ENCODE assay signal across 1 cellular context in genomic region chr17:38617967-38618760, GRCh38.
TF ChIP-seq lines count a peak whose summit lies in the region.

No MANE protein-coding gene starts in this region.

TF ChIP-seq in HepG2, 621 proteins besides CTCF, POLR2A, EP300 and RAD21 (continued from another document and continues in another):
- TF ChIP-seq, protein P1, sequence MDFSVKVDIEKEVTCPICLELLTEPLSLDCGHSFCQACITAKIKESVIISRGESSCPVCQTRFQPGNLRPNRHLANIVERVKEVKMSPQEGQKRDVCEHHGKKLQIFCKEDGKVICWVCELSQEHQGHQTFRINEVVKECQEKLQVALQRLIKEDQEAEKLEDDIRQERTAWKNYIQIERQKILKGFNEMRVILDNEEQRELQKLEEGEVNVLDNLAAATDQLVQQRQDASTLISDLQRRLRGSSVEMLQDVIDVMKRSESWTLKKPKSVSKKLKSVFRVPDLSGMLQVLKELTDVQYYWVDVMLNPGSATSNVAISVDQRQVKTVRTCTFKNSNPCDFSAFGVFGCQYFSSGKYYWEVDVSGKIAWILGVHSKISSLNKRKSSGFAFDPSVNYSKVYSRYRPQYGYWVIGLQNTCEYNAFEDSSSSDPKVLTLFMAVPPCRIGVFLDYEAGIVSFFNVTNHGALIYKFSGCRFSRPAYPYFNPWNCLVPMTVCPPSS (IDR thresholded peaks at IDR 0.05), result no peak
- TF ChIP-seq, protein P2, sequence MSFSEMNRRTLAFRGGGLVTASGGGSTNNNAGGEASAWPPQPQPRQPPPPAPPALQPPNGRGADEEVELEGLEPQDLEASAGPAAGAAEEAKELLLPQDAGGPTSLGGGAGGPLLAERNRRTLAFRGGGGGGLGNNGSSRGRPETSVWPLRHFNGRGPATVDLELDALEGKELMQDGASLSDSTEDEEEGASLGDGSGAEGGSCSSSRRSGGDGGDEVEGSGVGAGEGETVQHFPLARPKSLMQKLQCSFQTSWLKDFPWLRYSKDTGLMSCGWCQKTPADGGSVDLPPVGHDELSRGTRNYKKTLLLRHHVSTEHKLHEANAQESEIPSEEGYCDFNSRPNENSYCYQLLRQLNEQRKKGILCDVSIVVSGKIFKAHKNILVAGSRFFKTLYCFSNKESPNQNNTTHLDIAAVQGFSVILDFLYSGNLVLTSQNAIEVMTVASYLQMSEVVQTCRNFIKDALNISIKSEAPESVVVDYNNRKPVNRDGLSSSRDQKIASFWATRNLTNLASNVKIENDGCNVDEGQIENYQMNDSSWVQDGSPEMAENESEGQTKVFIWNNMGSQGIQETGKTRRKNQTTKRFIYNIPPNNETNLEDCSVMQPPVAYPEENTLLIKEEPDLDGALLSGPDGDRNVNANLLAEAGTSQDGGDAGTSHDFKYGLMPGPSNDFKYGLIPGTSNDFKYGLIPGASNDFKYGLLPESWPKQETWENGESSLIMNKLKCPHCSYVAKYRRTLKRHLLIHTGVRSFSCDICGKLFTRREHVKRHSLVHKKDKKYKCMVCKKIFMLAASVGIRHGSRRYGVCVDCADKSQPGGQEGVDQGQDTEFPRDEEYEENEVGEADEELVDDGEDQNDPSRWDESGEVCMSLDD (CRISPR knock-in tag; IDR thresholded peaks at IDR 0.05; ENCODE audit: borderline replicate concordance), result peak; percentile 81; the same call in 1 of the 2 replicates
- TF ChIP-seq ZKSCAN5 (CRISPR knock-in tag; IDR thresholded peaks at IDR 0.05) (no peak), ZNF607 (CRISPR knock-in tag; IDR thresholded peaks at IDR 0.05; ENCODE audit: borderline replicate concordance) (peak; percentile 90), ZNF432 (CRISPR knock-in tag; IDR thresholded peaks at IDR 0.05; ENCODE audit: borderline replicate concordance) (no peak), BCL6 (CRISPR knock-in tag; IDR thresholded peaks at IDR 0.05) (peak; percentile 88), ZNF672 (CRISPR knock-in tag; IDR thresholded peaks at IDR 0.05) (no peak), ELF1 (CRISPR knock-in tag; IDR thresholded peaks at IDR 0.05) (no peak), TIGD3 (CRISPR knock-in tag; IDR thresholded peaks at IDR 0.05; ENCODE audit: borderline replicate concordance) (no peak; the same call in 1 of the 2 replicates), CHD4 (IDR thresholded peaks at IDR 0.05; ENCODE audit: borderline replicate concordance, low read length) (no peak), RFX5 (IDR thresholded peaks at IDR 0.05; ENCODE audit: low read depth, low read length) (no peak), KLF9 (CRISPR knock-in tag; IDR thresholded peaks at IDR 0.05; ENCODE audit: low read depth) (no peak), SNAPC2 (CRISPR knock-in tag; IDR thresholded peaks at IDR 0.05) (peak; percentile 92; the same call in 1 of the 2 replicates), IKZF1 (IDR thresholded peaks at IDR 0.05) (no peak), ADNP (CRISPR knock-in tag; IDR thresholded peaks at IDR 0.05) (no peak), BHLHE40 (IDR thresholded peaks at IDR 0.05; ENCODE audit: low read length) (no peak), HNF4A (CRISPR knock-in tag; IDR thresholded peaks at IDR 0.05) (peak; percentile 76), ZFY (CRISPR knock-in tag; IDR thresholded peaks at IDR 0.05) (peak; percentile 58), AHR (CRISPR knock-in tag; IDR thresholded peaks at IDR 0.05) (no peak), ATF1 (CRISPR knock-in tag; IDR thresholded peaks at IDR 0.05) (no peak), FOXK1 (CRISPR knock-in tag; IDR thresholded peaks at IDR 0.05; ENCODE audit: borderline replicate concordance, low read depth) (peak; percentile 74; the same call in 1 of the 2 replicates), KDM6A (CRISPR knock-in tag; IDR thresholded peaks at IDR 0.05; ENCODE audit: low read depth) (0 out of 2 replicates have a peak, but pooled peaks have one; percentile 36), LBX2 (CRISPR knock-in tag; IDR thresholded peaks at IDR 0.05; ENCODE audit: borderline replicate concordance) (no peak), ZNF772 (CRISPR knock-in tag; IDR thresholded peaks at IDR 0.05) (peak; percentile 46; the same call in 1 of the 2 replicates), NCOA5 (CRISPR knock-in tag; IDR thresholded peaks at IDR 0.05) (no peak), CSRNP1 (CRISPR knock-in tag; IDR thresholded peaks at IDR 0.05) (peak; percentile 61; the same call in 1 of the 2 replicates), PCBP2 (optimal IDR thresholded peaks at IDR 0.05; ENCODE audit: low read depth, low read length, poor library complexity, severe bottlenecking) (no peak), SNRNP70 (IDR thresholded peaks at IDR 0.05; ENCODE audit: low read depth, low read length) (no peak), KLF15 (CRISPR knock-in tag; IDR thresholded peaks at IDR 0.05; ENCODE audit: borderline replicate concordance) (no peak), ZSCAN20 (CRISPR knock-in tag; IDR thresholded peaks at IDR 0.05; ENCODE audit: borderline replicate concordance) (no peak), GLI4 (CRISPR knock-in tag; IDR thresholded peaks at IDR 0.05; ENCODE audit: borderline replicate concordance) (no peak), POLR2G (IDR thresholded peaks at IDR 0.05; ENCODE audit: low read depth, low read length) (no peak), SMARCC2 (IDR thresholded peaks at IDR 0.05) (no peak), MAFF (IDR thresholded peaks at IDR 0.05; ENCODE audit: low read depth, low read length) (no peak), ZNF577 (CRISPR knock-in tag; IDR thresholded peaks at IDR 0.05; ENCODE audit: borderline replicate concordance, low read depth) (no peak), TBX3 (IDR thresholded peaks at IDR 0.05; ENCODE audit: borderline replicate concordance) (no peak), RBM22 (optimal IDR thresholded peaks at IDR 0.05; ENCODE audit: low read length) (no peak), ZSCAN30 (CRISPR knock-in tag; IDR thresholded peaks at IDR 0.05) (no peak), ZBTB7A (CRISPR knock-in tag; IDR thresholded peaks at IDR 0.05) (peak; percentile 69; the same call in 1 of the 2 replicates), SMAD1 (CRISPR knock-in tag; IDR thresholded peaks at IDR 0.05; ENCODE audit: borderline replicate concordance, low read depth) (no peak), ZNF124 (CRISPR knock-in tag; IDR thresholded peaks at IDR 0.05) (no peak), NFE2 (CRISPR knock-in tag; IDR thresholded peaks at IDR 0.05) (no peak), ZNF850 (CRISPR knock-in tag; conservative IDR thresholded peaks at IDR 0.05) (no peak), ZZZ3 (CRISPR knock-in tag; IDR thresholded peaks at IDR 0.05; ENCODE audit: borderline replicate concordance) (peak; percentile 51; the same call in 1 of the 2 replicates), RBFOX2 (IDR thresholded peaks at IDR 0.05; ENCODE audit: low read depth, low read length) (no peak), NCOR1 (IDR thresholded peaks at IDR 0.05; ENCODE audit: borderline replicate concordance, low read length) (no peak), ZNF512 (CRISPR knock-in tag; IDR thresholded peaks at IDR 0.05) (no peak), MAZ (IDR thresholded peaks at IDR 0.05; ENCODE audit: borderline replicate concordance, low read depth, low read length) (no peak), MAZ (CRISPR knock-in tag; IDR thresholded peaks at IDR 0.05; ENCODE audit: low read depth) (0 out of 2 replicates have a peak, but pooled peaks have one; percentile 58), ZNF724P (CRISPR knock-in tag; IDR thresholded peaks at IDR 0.05; ENCODE audit: borderline replicate concordance) (no peak), REL (CRISPR knock-in tag; conservative IDR thresholded peaks at IDR 0.05) (no peak), RFXAP (CRISPR knock-in tag; IDR thresholded peaks at IDR 0.05; ENCODE audit: borderline replicate concordance) (no peak), ZNF331 (CRISPR knock-in tag; IDR thresholded peaks at IDR 0.05) (no peak; the same call in 1 of the 2 replicates)
- TF ChIP-seq, protein P3, sequence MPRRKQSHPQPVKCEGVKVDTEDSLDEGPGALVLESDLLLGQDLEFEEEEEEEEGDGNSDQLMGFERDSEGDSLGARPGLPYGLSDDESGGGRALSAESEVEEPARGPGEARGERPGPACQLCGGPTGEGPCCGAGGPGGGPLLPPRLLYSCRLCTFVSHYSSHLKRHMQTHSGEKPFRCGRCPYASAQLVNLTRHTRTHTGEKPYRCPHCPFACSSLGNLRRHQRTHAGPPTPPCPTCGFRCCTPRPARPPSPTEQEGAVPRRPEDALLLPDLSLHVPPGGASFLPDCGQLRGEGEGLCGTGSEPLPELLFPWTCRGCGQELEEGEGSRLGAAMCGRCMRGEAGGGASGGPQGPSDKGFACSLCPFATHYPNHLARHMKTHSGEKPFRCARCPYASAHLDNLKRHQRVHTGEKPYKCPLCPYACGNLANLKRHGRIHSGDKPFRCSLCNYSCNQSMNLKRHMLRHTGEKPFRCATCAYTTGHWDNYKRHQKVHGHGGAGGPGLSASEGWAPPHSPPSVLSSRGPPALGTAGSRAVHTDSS (CRISPR knock-in tag; conservative IDR thresholded peaks at IDR 0.05), result no peak
- TF ChIP-seq, protein P4, sequence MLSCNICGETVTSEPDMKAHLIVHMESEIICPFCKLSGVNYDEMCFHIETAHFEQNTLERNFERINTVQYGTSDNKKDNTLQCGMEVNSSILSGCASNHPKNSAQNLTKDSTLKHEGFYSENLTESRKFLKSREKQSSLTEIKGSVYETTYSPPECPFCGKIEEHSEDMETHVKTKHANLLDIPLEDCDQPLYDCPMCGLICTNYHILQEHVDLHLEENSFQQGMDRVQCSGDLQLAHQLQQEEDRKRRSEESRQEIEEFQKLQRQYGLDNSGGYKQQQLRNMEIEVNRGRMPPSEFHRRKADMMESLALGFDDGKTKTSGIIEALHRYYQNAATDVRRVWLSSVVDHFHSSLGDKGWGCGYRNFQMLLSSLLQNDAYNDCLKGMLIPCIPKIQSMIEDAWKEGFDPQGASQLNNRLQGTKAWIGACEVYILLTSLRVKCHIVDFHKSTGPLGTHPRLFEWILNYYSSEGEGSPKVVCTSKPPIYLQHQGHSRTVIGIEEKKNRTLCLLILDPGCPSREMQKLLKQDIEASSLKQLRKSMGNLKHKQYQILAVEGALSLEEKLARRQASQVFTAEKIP (CRISPR knock-in tag; IDR thresholded peaks at IDR 0.05; ENCODE audit: borderline replicate concordance), result no peak
- TF ChIP-seq, protein P5, sequence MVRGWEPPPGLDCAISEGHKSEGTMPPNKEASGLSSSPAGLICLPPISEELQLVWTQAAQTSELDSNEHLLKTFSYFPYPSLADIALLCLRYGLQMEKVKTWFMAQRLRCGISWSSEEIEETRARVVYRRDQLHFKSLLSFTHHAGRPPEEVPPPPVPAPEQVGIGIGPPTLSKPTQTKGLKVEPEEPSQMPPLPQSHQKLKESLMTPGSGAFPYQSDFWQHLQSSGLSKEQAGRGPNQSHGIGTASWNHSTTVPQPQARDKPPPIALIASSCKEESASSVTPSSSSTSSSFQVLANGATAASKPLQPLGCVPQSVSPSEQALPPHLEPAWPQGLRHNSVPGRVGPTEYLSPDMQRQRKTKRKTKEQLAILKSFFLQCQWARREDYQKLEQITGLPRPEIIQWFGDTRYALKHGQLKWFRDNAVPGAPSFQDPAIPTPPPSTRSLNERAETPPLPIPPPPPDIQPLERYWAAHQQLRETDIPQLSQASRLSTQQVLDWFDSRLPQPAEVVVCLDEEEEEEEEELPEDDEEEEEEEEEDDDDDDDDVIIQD (CRISPR knock-in tag; IDR thresholded peaks at IDR 0.05; ENCODE audit: low read depth), result no peak
